In genomic region chr5:78899922-78900362, GRCh38 we compare ENCODE assay signal across 9 cellular contexts.
DNase-seq lines count a peak whose midpoint lies in the region; ATAC-seq and TF ChIP-seq lines count a peak whose summit lies in the region.
"Had no signal": no experiment of that assay in that cellular context is flagged by ENCODE, and none has a peak within 500 bp of the region (broad histone marks: within the 10 kb centered on the region; RNA-seq: fewer than 3 reads in every experiment).

No MANE protein-coding gene starts in this region.

- H3K4me1 ChIP-seq in GM23248 (ENCODE audit: insufficient read depth) (peaks cover 14% of the 10 kb centered on the region; the same call in 1 of the 2 replicates), OCI-LY7 (ENCODE audit: insufficient read depth, low read length, poor library complexity, severe bottlenecking) (peaks cover under 1% of the 10 kb centered on the region), psoas muscle (no peaks in the 10 kb centered on the region)

- no peaks in the 10 kb centered on the region for H3K9me2 ChIP-seq in GM23248 (ENCODE audit: insufficient read depth)
- H3K9me2 ChIP-seq in OCI-LY7 (ENCODE audit: insufficient read depth, low read length) = no peaks in the 10 kb centered on the region

- H3K9ac ChIP-seq in GM23248 = no peak overlapping the region

- H3K9me3 ChIP-seq in GM23248 (ENCODE audit: low read depth) (no peaks in the 10 kb centered on the region), OCI-LY7 (ENCODE audit: low read length) (peaks cover 16% of the 10 kb centered on the region; the same call in 1 of the 2 replicates), psoas muscle (no peaks in the 10 kb centered on the region)

- WGBS in GM23248 (ENCODE audit: low coverage in 1 of 2, low lambda C conversion rate in 2 of 2, missing lambda C conversion rate in 2 of 2), 2 experiments = 0 to 6% methylated on average over 3 of the region's 3 CpGs
- WGBS in psoas muscle, 3 donors = 20 to 34% (median 31%) methylated on average over 3 of the region's 3 CpGs

- H3K27ac ChIP-seq in GM23248 (no peak overlapping the region), OCI-LY7 (ENCODE audit: low read depth, low read length, poor library complexity, severe bottlenecking) (no peak overlapping the region), psoas muscle (no peak overlapping the region)
- H3K27ac ChIP-seq: SK-N-MC had no signal

- H3K27me3 Mint-ChIP-seq in endothelial cell (ENCODE audit: unreplicated experiment) = no peaks in the 10 kb centered on the region

- CTCF ChIA-PET in OCI-LY7 (lab: Charles Lee; ENCODE audit: unreplicated experiment) = interaction anchor here (0.9 kb wide), 2 partner anchors 152 to 363 kb away, joined by 3 read pairs; no protein-coding TSS in a partner anchor

- peak; percentile 84 for TF ChIP-seq CTCF in OCI-LY7 (conservative IDR thresholded peaks at IDR 0.05; ENCODE audit: low read length)
- peak; percentile 85 for TF ChIP-seq CTCF in endothelial cell (IDR thresholded peaks at IDR 0.05; ENCODE audit: unreplicated experiment)
- peak; percentile 61 for TF ChIP-seq CTCF in psoas muscle (IDR thresholded peaks at IDR 0.05)

- intact Hi-C loops in OCI-LY7 (cut with micrococcal nuclease; ENCODE audit: unreplicated experiment) (no loop called here), psoas muscle (cut with DNase I) (loop anchor here (5.0 to 10.0 kb wide), 2 partner anchors 67 to 365 kb away; no protein-coding TSS in a partner anchor)

- in situ Hi-C loops in GM23248 (cut with MboI) = no loop called here

- ATAC-seq in psoas muscle (peak in 2 of 4 donors; percentile 45 to 60), GM18909 (IDR thresholded peaks at IDR 0.05; ENCODE audit: poor library complexity, unreplicated experiment) (no peak)

- H3K4me2 ChIP-seq in GM23248 (ENCODE audit: unreplicated experiment) (no peak overlapping the region), OCI-LY7 (ENCODE audit: low read length) (no peak overlapping the region)

- BruUV-seq in OCI-LY7 (replicated peaks; lab: Mats Ljungman, UMichigan) = no TSS peak

- H3K36me3 Mint-ChIP-seq in endothelial cell (ENCODE audit: low read depth, unreplicated experiment) = no peaks in the 10 kb centered on the region

- H3K27ac Mint-ChIP-seq in endothelial cell (ENCODE audit: unreplicated experiment) = no peak overlapping the region

- DNase-seq in CMK (ENCODE audit: low read depth) = peak; percentile 14
- DNase-seq in GM23248 = peak; percentile 64
- peak; percentile 32 for DNase-seq in OCI-LY7 (ENCODE audit: low spot score)
- DNase-seq in endothelial cell (ENCODE audit: low spot score) = peak; percentile 57
- DNase-seq in psoas muscle = no peak
- DNase-seq in activated gamma-delta T cell (lab: John Stamatoyannopoulos, UW) = no peak
- no peak for DNase-seq in DMS79 (lab: John Stamatoyannopoulos, UW)

- peaks cover 15% of the 10 kb centered on the region for H3F3A ChIP-seq in GM23248 (ENCODE audit: insufficient read depth)

- no peak overlapping the region for H3K4me3 Mint-ChIP-seq in endothelial cell (ENCODE audit: unreplicated experiment)

- H2AFZ ChIP-seq in GM23248 (no peak overlapping the region), OCI-LY7 (ENCODE audit: low read length) (no peak overlapping the region)

- H4K20me1 ChIP-seq in GM23248 (ENCODE audit: insufficient read depth) = no peaks in the 10 kb centered on the region
- H4K20me1 ChIP-seq in OCI-LY7 (ENCODE audit: insufficient read depth, low read length) = no peaks in the 10 kb centered on the region

- H3K4me1 Mint-ChIP-seq in endothelial cell (ENCODE audit: unreplicated experiment) = no peaks in the 10 kb centered on the region

- no peaks in the 10 kb centered on the region for H3K9me3 Mint-ChIP-seq in endothelial cell (ENCODE audit: unreplicated experiment)

- H3K27me3 ChIP-seq in GM23248 (replicated peaks; ENCODE audit: insufficient read depth) (no peaks in the 10 kb centered on the region), psoas muscle (ENCODE audit: insufficient read depth in 3 of 3, low read length in 2 of 3) (no peaks in the 10 kb centered on the region)

- no peak overlapping the region for H3K4me3 ChIP-seq in GM23248
- no peak overlapping the region for H3K4me3 ChIP-seq in OCI-LY7 (ENCODE audit: low read depth, low read length, poor library complexity, severe bottlenecking)
- H3K4me3 ChIP-seq in psoas muscle = no peak overlapping the region
- H3K4me3 ChIP-seq: SK-N-MC had no signal

- no peaks in the 10 kb centered on the region for H3K36me3 ChIP-seq in GM23248 (ENCODE audit: low read depth)
- H3K36me3 ChIP-seq in OCI-LY7 (ENCODE audit: insufficient read depth, low read length) = peaks cover 7% of the 10 kb centered on the region
- no peaks in the 10 kb centered on the region for H3K36me3 ChIP-seq in psoas muscle (ENCODE audit: insufficient read depth in 1 of 2, low read depth in 1 of 2)

- H3K79me2 ChIP-seq in GM23248 (ENCODE audit: insufficient read depth) (no peaks in the 10 kb centered on the region), OCI-LY7 (ENCODE audit: insufficient read depth, low read depth, low read length) (no peaks in the 10 kb centered on the region)

- POLR2A ChIA-PET in OCI-LY7 (lab: Charles Lee) = interaction anchor here (0.7 to 1.0 kb wide), 2 partner anchors 11 to 22 kb away, joined by 3 read pairs; no protein-coding TSS in a partner anchor

Comparison
In these comparisons a context has a peak if more than half of its experiments do, and no peak if none do; other contexts are left out.
1. DNase-seq: peak in CMK (single experiment), GM23248 (single experiment), OCI-LY7 (single experiment) and endothelial cell (single experiment); none in psoas muscle (0 of 2), activated gamma-delta T cell (single experiment) and DMS79 (single experiment).
2. Peak in every context shown above with its lines, with median percentiles within 50 percentile points of each other: CTCF ChIP-seq.